In the genomic region with DNA sequence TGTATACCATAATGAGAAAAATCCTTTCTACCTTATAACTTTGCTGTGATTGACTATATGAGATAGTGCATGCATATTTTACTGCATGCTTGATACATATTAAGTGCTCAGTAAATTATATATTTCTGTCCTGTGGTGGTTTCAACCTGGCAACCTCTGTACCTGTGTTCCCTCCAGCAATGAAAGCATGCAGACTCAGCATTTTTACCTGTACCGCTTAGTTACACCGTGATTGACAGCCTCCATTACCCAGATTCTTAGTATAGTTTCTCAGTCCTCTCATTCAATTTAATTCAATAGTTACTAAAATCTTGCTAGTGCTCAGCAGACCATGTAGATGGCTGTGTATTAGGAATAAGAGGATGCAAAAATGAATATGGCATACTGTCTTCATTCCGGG, we compare ENCODE assay signal across 26 cellular contexts.
DNase-seq lines count a peak whose midpoint lies in the region; ATAC-seq, FAIRE-seq and TF ChIP-seq lines count a peak whose summit lies in the region.
"Had no signal": no experiment of that assay in that cellular context is flagged by ENCODE, and none has a peak within 500 bp of the region (broad histone marks: within the 10 kb centered on the region; RNA-seq: fewer than 3 reads in every experiment).

No MANE protein-coding gene starts in this region.

- H3K14ac ChIP-seq in IMR-90 (replicated peaks; ENCODE audit: low read depth, low read length), result no peak overlapping the region

- TF ChIP-seq POLR2A in HepG2 (IDR thresholded peaks at IDR 0.05; ENCODE audit: insufficient read depth in 1 of 2, low read depth in 2 of 2, low read length in 2 of 2) (no peak), right lobe of liver (IDR thresholded peaks at IDR 0.05) (no peak), IMR-90 (IDR thresholded peaks at IDR 0.05; ENCODE audit: low read depth, low read length) (no peak), K562 (conservative IDR thresholded peaks at IDR 0.05) (no peak)

- no peak overlapping the region for H2AK5ac ChIP-seq in IMR-90 (ENCODE audit: low read depth, low read length)

- no peak overlapping the region for H2BK20ac ChIP-seq in IMR-90 (ENCODE audit: low read depth, low read length)

- in situ Hi-C loops in HepG2 (cut with HindIII; ENCODE audit: extremely low pct_ligation_motif_present, low pct_unique_long_range_greater_than_20kb), result no loop called here
- in situ Hi-C loops in IMR-90 (cut with MboI; ENCODE audit: low sequenced_read_pairs), result no loop called here
- in situ Hi-C loops in K562 (cut with MboI), result no loop called here
- in situ Hi-C loops in GM13977 (cut with MboI; ENCODE audit: low pct_unique_long_range_greater_than_20kb, low sequenced_read_pairs, unreplicated experiment), result no loop called here

- H2BK15ac ChIP-seq in IMR-90 (ENCODE audit: low read depth, low read length), result no peak overlapping the region

- DNase-seq in HepG2 (ENCODE audit: low spot score) (no peak), right lobe of liver (no peak), IMR-90 (no peak), K562 (ENCODE audit: extremely low read depth in 1 of 4, low spot score in 3 of 4) (no peak), GM13977 (ENCODE audit: low spot score) (no peak), RPMI8226 (no peak), right atrium auricular region (ENCODE audit: low spot score) (no peak)
- DNase-seq: ACHN; BE2C; C1 segment of cervical spinal cord; CD4-positive, alpha-beta memory T cell; CD4-positive, CD25-positive, alpha-beta regulatory T cell; CD8-positive, alpha-beta memory T cell; COR-L47; DMS 273 treated with DMSO at 0.1 percent for 48 hours; DMS153; DMS53; DMS79; DND-41; EL; GDM1 had no signal

- TF ChIP-seq EP300 in HepG2 (IDR thresholded peaks at IDR 0.05; ENCODE audit: low read depth in 2 of 2, low read length in 2 of 2), result no peak
- no peak for TF ChIP-seq EP300 in HepG2 (CRISPR knock-in tag; IDR thresholded peaks at IDR 0.05; ENCODE audit: borderline replicate concordance)
- TF ChIP-seq EP300 in K562 (IDR thresholded peaks at IDR 0.05; ENCODE audit: low read length), result no peak

- H3K9me1 ChIP-seq in IMR-90 (ENCODE audit: insufficient read depth, low read length) (no peaks in the 10 kb centered on the region), K562 (ENCODE audit: control insufficient read depth, insufficient read depth, low read length) (no peaks in the 10 kb centered on the region)

- H3K36me3 ChIP-seq in HepG2 (replicated peaks in 1 of 2; ENCODE audit: control insufficient read depth in 1 of 2, insufficient read depth in 2 of 2, low read length in 2 of 2) (no peaks in the 10 kb centered on the region), right lobe of liver (no peaks in the 10 kb centered on the region), IMR-90 (ENCODE audit: control insufficient read depth, insufficient read depth, low read length) (no peaks in the 10 kb centered on the region), K562 (ENCODE audit: control insufficient read depth, insufficient read depth, low read length) (no peaks in the 10 kb centered on the region), right atrium auricular region (no peaks in the 10 kb centered on the region)
- H3K36me3 ChIP-seq: BE2C, BLaER1 had no signal

- H2BK5ac ChIP-seq in IMR-90 (ENCODE audit: low read depth, low read length, poor library complexity, severe bottlenecking), result no peak overlapping the region

- H3K9ac ChIP-seq in HepG2 (ENCODE audit: insufficient read depth, low read depth, low read length) (no peak overlapping the region), IMR-90 (ENCODE audit: low read depth, low read length) (no peak overlapping the region), K562 (ENCODE audit: insufficient read depth in 1 of 2, low read depth in 2 of 2, low read length in 2 of 2) (no peak overlapping the region)
- H3K9ac ChIP-seq: BLaER1 had no signal

- 3% methylated on average over 3 of the region's 3 CpGs for WGBS in HepG2 (ENCODE audit: low lambda C conversion rate)
- 65% methylated on average over 3 of the region's 3 CpGs for WGBS in right lobe of liver (ENCODE audit: insufficient coverage, low coverage, low lambda C conversion rate, missing lambda C conversion rate)
- WGBS in IMR-90 (ENCODE audit: extremely low coverage in 2 of 2, insufficient read length in 1 of 2), 2 experiments, result no CpG with 5 or more reads among the region's 3 CpGs
- WGBS in K562 (ENCODE audit: insufficient coverage, low coverage, missing lambda C conversion rate), result 6% methylated on average over 3 of the region's 3 CpGs

- no peak overlapping the region for H3K18ac ChIP-seq in IMR-90 (ENCODE audit: low read depth, low read length)

- no peak overlapping the region for H3K23ac ChIP-seq in IMR-90 (ENCODE audit: low read depth, low read length)

- H4K8ac ChIP-seq in IMR-90 (ENCODE audit: low read depth in 2 of 2, low read length in 2 of 2), result no peak overlapping the region

- H4K5ac ChIP-seq in IMR-90 (ENCODE audit: low read depth, low read length), result no peak overlapping the region

- H3K27me3 ChIP-seq in HepG2 (ENCODE audit: control insufficient read depth in 1 of 2, insufficient read depth in 2 of 2, low read length in 2 of 2), result no peaks in the 10 kb centered on the region
- no peaks in the 10 kb centered on the region for H3K27me3 ChIP-seq in right lobe of liver
- no peaks in the 10 kb centered on the region for H3K27me3 ChIP-seq in IMR-90 (ENCODE audit: control insufficient read depth, insufficient read depth, low read length)
- H3K27me3 ChIP-seq in K562 (ENCODE audit: control insufficient read depth in 2 of 2, insufficient read depth in 2 of 2, low read length in 2 of 2), result no peaks in the 10 kb centered on the region
- no peaks in the 10 kb centered on the region for H3K27me3 ChIP-seq in right atrium auricular region
- H3K27me3 ChIP-seq: BE2C, BLaER1 had no signal

- no peaks in the 10 kb centered on the region for H3K79me2 ChIP-seq in HepG2 (ENCODE audit: insufficient read depth, low read length)
- H3K79me2 ChIP-seq in K562 (ENCODE audit: control insufficient read depth, insufficient read depth, low read length), result no peaks in the 10 kb centered on the region

- no peak overlapping the region for H4K91ac ChIP-seq in IMR-90 (ENCODE audit: insufficient read depth, low read depth, low read length)

- dilution Hi-C loops in IMR-90 (cut with HindIII; ENCODE audit: low sequenced_read_pairs, unreplicated experiment), result no loop called here

- TF ChIP-seq RAD21 in HepG2 (CRISPR knock-in tag; IDR thresholded peaks at IDR 0.05) (no peak), IMR-90 (IDR thresholded peaks at IDR 0.05; ENCODE audit: low read length) (no peak), K562 (CRISPR knock-in tag; conservative IDR thresholded peaks at IDR 0.05 in 1 of 2, IDR thresholded peaks at IDR 0.05 in 1 of 2) (no peak)

- H3K27ac ChIP-seq in HepG2 (ENCODE audit: extremely low read length, insufficient read depth, low read length) (no peak overlapping the region), right lobe of liver (no peak overlapping the region), IMR-90 (ENCODE audit: insufficient read depth, low read length) (no peak overlapping the region), K562 (ENCODE audit: extremely low read depth, low read depth, low read length) (no peak overlapping the region), right atrium auricular region (no peak overlapping the region)
- H3K27ac ChIP-seq: 22Rv1, BLaER1 had no signal

- no peak overlapping the region for H2AK9ac ChIP-seq in IMR-90 (replicated peaks; ENCODE audit: low read depth, low read length, poor library complexity)

- BruUV-seq in HepG2 (replicated peaks; lab: Mats Ljungman, UMichigan) (no TSS peak), IMR-90 (replicated peaks; lab: Mats Ljungman, UMichigan) (no TSS peak), K562 (replicated peaks; lab: Mats Ljungman, UMichigan) (no TSS peak)

- H3K4me1 ChIP-seq in HepG2 (ENCODE audit: insufficient read depth, low read length) (no peaks in the 10 kb centered on the region), right lobe of liver (no peaks in the 10 kb centered on the region), IMR-90 (ENCODE audit: control insufficient read depth, insufficient read depth, low read length) (no peaks in the 10 kb centered on the region), K562 (replicated peaks in 1 of 2; ENCODE audit: control insufficient read depth in 2 of 2, insufficient read depth in 2 of 2, low read length in 2 of 2) (no peaks in the 10 kb centered on the region), right atrium auricular region (no peaks in the 10 kb centered on the region)
- H3K4me1 ChIP-seq: BE2C had no signal

- no peaks in the 10 kb centered on the region for H3K79me1 ChIP-seq in IMR-90 (ENCODE audit: low read depth in 1 of 2, low read length in 2 of 2)

- H2BK120ac ChIP-seq in IMR-90 (ENCODE audit: low read depth, low read length), result no peak overlapping the region

- H3K56ac ChIP-seq in IMR-90 (ENCODE audit: extremely low read depth, insufficient read depth, low read length), result no peak overlapping the region

- no peak overlapping the region for H2AFZ ChIP-seq in HepG2 (ENCODE audit: low read length)
- no peak overlapping the region for H2AFZ ChIP-seq in IMR-90 (replicated peaks; ENCODE audit: low read length, poor library complexity)
- H2AFZ ChIP-seq in K562 (ENCODE audit: low read depth, low read length), result no peak overlapping the region

- intact Hi-C loops in HepG2 (cut with micrococcal nuclease; ENCODE audit: unreplicated experiment), result no loop called here
- intact Hi-C loops in right lobe of liver (cut with DNase I), result no loop called here
- intact Hi-C loops in IMR-90 (cut with micrococcal nuclease), result no loop called here
- intact Hi-C loops in K562 (cut with micrococcal nuclease), result no loop called here

- no peak overlapping the region for H3K4ac ChIP-seq in IMR-90 (ENCODE audit: low read depth, low read length)

- FAIRE-seq in HepG2 (lab: Jason Lieb, UNC) (no peak), K562 (lab: Jason Lieb, UNC) (no peak)
- FAIRE-seq: GM12878, GM12892, GM19239 had no signal

- H4K20me1 ChIP-seq in HepG2 (ENCODE audit: insufficient read depth, low read length), result no peaks in the 10 kb centered on the region
- no peaks in the 10 kb centered on the region for H4K20me1 ChIP-seq in IMR-90 (ENCODE audit: insufficient read depth, low read length)
- H4K20me1 ChIP-seq in K562 (replicated peaks; ENCODE audit: control insufficient read depth, insufficient read depth, low read length), result no peaks in the 10 kb centered on the region
- H4K20me1 ChIP-seq: BLaER1 had no signal

- H3K4me3 ChIP-seq in HepG2 (replicated peaks in 1 of 3; ENCODE audit: insufficient read depth in 1 of 3, low read depth in 2 of 3, low read length in 3 of 3) (no peak overlapping the region), right lobe of liver (no peak overlapping the region), IMR-90 (ENCODE audit: insufficient read depth, low read depth, low read length) (no peak overlapping the region), K562 (no peak overlapping the region), right atrium auricular region (no peak overlapping the region)
- H3K4me3 ChIP-seq: BLaER1, GM12878 had no signal

- POLR2A ChIA-PET in HepG2 (lab: Yijun Ruan, JAX), result no interaction called here
- POLR2A ChIA-PET in IMR-90 (lab: Charles Lee; ENCODE audit: unreplicated experiment), result no interaction called here
- POLR2A ChIA-PET in K562 (lab: Yijun Ruan, JAX), result no interaction called here

- ATAC-seq in HepG2, result no peak
- no peak for ATAC-seq in right lobe of liver
- ATAC-seq in IMR-90 (ENCODE audit: low read depth), result no peak
- no peak for ATAC-seq in K562
- ATAC-seq: GM12878 had no signal

- H3K9me3 ChIP-seq in HepG2 (ENCODE audit: low read length) (no peaks in the 10 kb centered on the region), right lobe of liver (no peaks in the 10 kb centered on the region), IMR-90 (ENCODE audit: control insufficient read depth, insufficient read depth, low read length) (peaks cover 11% of the 10 kb centered on the region), K562 (replicated peaks; ENCODE audit: control insufficient read depth, insufficient read depth, low read depth, low read length) (no peaks in the 10 kb centered on the region), right atrium auricular region (no peaks in the 10 kb centered on the region)
- H3K9me3 ChIP-seq: BE2C, BLaER1 had no signal

- CTCF ChIA-PET in HepG2 (lab: Yijun Ruan, JAX; ENCODE audit: low intra/inter-chr PET ratio, low total read pairs) (no interaction called here), IMR-90 (lab: Yijun Ruan, JAX) (no interaction called here), K562 (lab: Yijun Ruan, JAX; ENCODE audit: low intra/inter-chr PET ratio) (no interaction called here)

- TF ChIP-seq CTCF in HepG2 (CRISPR knock-in tag; IDR thresholded peaks at IDR 0.05) (no peak), right lobe of liver (IDR thresholded peaks at IDR 0.05) (no peak), IMR-90 (conservative IDR thresholded peaks at IDR 0.05; ENCODE audit: low read depth, low read length) (no peak), K562 (IDR thresholded peaks at IDR 0.05 in 2 of 3, conservative IDR thresholded peaks at IDR 0.05 in 1 of 3; ENCODE audit: insufficient read depth in 2 of 3, low read depth in 1 of 3, low read length in 3 of 3) (no peak), GM13977 (IDR thresholded peaks at IDR 0.05; ENCODE audit: extremely low read depth, insufficient read depth, missing control alignments) (no peak), right atrium auricular region (IDR thresholded peaks at IDR 0.05) (no peak)

- H3K4me2 ChIP-seq in HepG2 (ENCODE audit: low read depth, low read length) (no peak overlapping the region), IMR-90 (ENCODE audit: low read depth, low read length) (no peak overlapping the region), K562 (ENCODE audit: insufficient read depth, low read length) (no peak overlapping the region)
- H3K4me2 ChIP-seq: BLaER1 had no signal

Comparison
In these comparisons a context has a peak if more than half of its experiments do, and no peak if none do; other contexts are left out.
1. Of the 241 proteins assayed by ChIP-seq in both HepG2 and K562: peak only in HepG2: MAFF; only in K562: MAFG; in both: MAFK; in neither: 238.